ENCODE assay signal across 1 cellular context in genomic region chr1:230174765-230175747, GRCh38.
TF ChIP-seq lines count a peak whose summit lies in the region.

No MANE protein-coding gene starts in this region.

TF ChIP-seq in H1, 55 proteins besides CTCF, POLR2A, EP300 and RAD21:
- TF ChIP-seq MAFK (IDR thresholded peaks at IDR 0.05; ENCODE audit: low read depth, low read length) = no peak
- no peak for TF ChIP-seq KDM5A (IDR thresholded peaks at IDR 0.05; ENCODE audit: low read length)
- TF ChIP-seq JUN (IDR thresholded peaks at IDR 0.05; ENCODE audit: low read depth, low read length) = no peak
- TF ChIP-seq BRCA1 (IDR thresholded peaks at IDR 0.05; ENCODE audit: low read depth, low read length) = no peak
- no peak for TF ChIP-seq SRF (IDR thresholded peaks at IDR 0.05; ENCODE audit: low read depth, low read length)
